In the genomic region with DNA sequence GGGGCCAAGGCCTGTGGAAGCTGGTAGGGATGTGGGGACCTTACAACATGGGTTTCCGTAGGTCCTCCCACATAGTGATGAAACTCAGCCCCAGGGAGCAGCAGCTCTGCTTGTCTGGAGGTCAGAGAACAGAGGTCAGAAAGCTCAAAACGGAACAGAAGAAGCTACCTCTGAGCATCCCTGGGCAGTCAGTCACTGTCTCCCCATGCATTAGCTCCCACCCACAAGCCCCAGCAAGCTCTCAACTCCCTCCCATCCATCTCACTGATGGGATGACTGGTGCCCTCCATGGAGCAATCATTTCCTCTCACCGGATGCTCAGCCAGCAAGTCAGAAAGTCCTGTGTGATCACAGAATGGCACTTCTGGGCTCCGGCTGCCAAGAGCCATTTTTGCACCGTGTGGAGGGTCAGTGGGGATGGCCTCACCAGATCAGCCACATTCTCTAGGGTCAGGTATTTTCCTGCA, we compare ENCODE assay signal across 9 cellular contexts. TPM values are rescaled to one million over a fixed set of nuclear protein-coding genes. Genes with fewer than 3 reads are reported as not detected.
DNase-seq lines count a peak whose midpoint lies in the region; ATAC-seq and TF ChIP-seq lines count a peak whose summit lies in the region.
"Had no signal": no experiment of that assay in that cellular context is flagged by ENCODE, and none has a peak within 500 bp of the region (broad histone marks: within the 10 kb centered on the region; RNA-seq: fewer than 3 reads in every experiment).

No MANE protein-coding gene starts in this region.

- H3K27ac Mint-ChIP-seq in CD8-positive, alpha-beta T cell: no peak overlapping the region

- DNase-seq in CD8-positive, alpha-beta T cell: no peak
- DNase-seq in NOMO-1 treated with dmso at 0.1 percent for 144 hours (lab: John Stamatoyannopoulos, UW; ENCODE audit: unreplicated experiment) (peak; percentile 7), dorsolateral prefrontal cortex (no peak), psoas muscle (no peak), NCI-H2029 (lab: John Stamatoyannopoulos, UW) (no peak), Ammon's horn (ENCODE audit: low spot score) (no peak), NCI-H345 (lab: John Stamatoyannopoulos, UW) (no peak)
- DNase-seq: NCI-H524 treated with DMSO at 0.1 percent for 48 hours had no signal

- H3K9me3 Mint-ChIP-seq in CD8-positive, alpha-beta T cell: no peaks in the 10 kb centered on the region

- WGBS in psoas muscle, 3 donors: 87 to 91% (median 87%) methylated on average over 5 of the region's 5 CpGs

- H3K27me3 ChIP-seq in CD8-positive, alpha-beta T cell (ENCODE audit: insufficient read depth, low read length): no peaks in the 10 kb centered on the region
- no peaks in the 10 kb centered on the region for H3K27me3 ChIP-seq in dorsolateral prefrontal cortex
- H3K27me3 ChIP-seq in psoas muscle (ENCODE audit: insufficient read depth in 3 of 3, low read length in 2 of 3): no peaks in the 10 kb centered on the region

- peaks cover 8% of the 10 kb centered on the region for H3K36me3 ChIP-seq in CD8-positive, alpha-beta T cell (ENCODE audit: insufficient read depth, low read length)
- peaks cover 0 to 36% of the 10 kb centered on the region in 2 donors for H3K36me3 ChIP-seq in psoas muscle (ENCODE audit: insufficient read depth in 1 of 2, low read depth in 1 of 2)

- peaks cover 31% of the 10 kb centered on the region for H3K4me1 ChIP-seq in CD8-positive, alpha-beta T cell (ENCODE audit: insufficient read depth, low read length)
- H3K4me1 ChIP-seq in psoas muscle: peaks cover 31% of the 10 kb centered on the region

- peaks cover 9% of the 10 kb centered on the region for H3K4me1 Mint-ChIP-seq in CD8-positive, alpha-beta T cell (ENCODE audit: low read depth)

- no peak overlapping the region for H3K27ac ChIP-seq in CD8-positive, alpha-beta T cell (ENCODE audit: low read depth, low read length)
- H3K27ac ChIP-seq in dorsolateral prefrontal cortex (peak overlapping the region in 48 of 59 donors; percentile 32 to 99 (median 94)), psoas muscle (no peak overlapping the region)

- H3K4me3 ChIP-seq in CD8-positive, alpha-beta T cell (ENCODE audit: low read depth, low read length): peak overlapping the region; percentile 89
- H3K4me3 ChIP-seq in dorsolateral prefrontal cortex (peak overlapping the region in 54 of 59 donors; percentile 52 to 98 (median 86)), psoas muscle (peak overlapping the region; percentile 80)

- ATAC-seq in CD8-positive, alpha-beta T cell: no peak
- no peak for ATAC-seq in psoas muscle
- ATAC-seq in GM19324 (IDR thresholded peaks at IDR 0.05; ENCODE audit: low FRiP score, unreplicated experiment): no peak

- POLR2A ChIA-PET in CD8-positive, alpha-beta T cell (lab: Charles Lee): interaction anchor here (0.7 to 3.5 kb wide), 5 partner anchors 13 to 86 kb away, joined by 3 to 45 read pairs (median 4); a partner anchor contains a TSS

- no peaks in the 10 kb centered on the region for H3K27me3 Mint-ChIP-seq in CD8-positive, alpha-beta T cell (ENCODE audit: low read depth)

- H3K4me3 Mint-ChIP-seq in CD8-positive, alpha-beta T cell: no peak overlapping the region

- no peak for TF ChIP-seq CTCF in CD8-positive, alpha-beta T cell (IDR thresholded peaks at IDR 0.05)
- TF ChIP-seq CTCF in dorsolateral prefrontal cortex (IDR thresholded peaks at IDR 0.05 in 54 of 56, conservative IDR thresholded peaks at IDR 0.05 in 2 of 56; ENCODE audit: low read depth in 1 of 56, partially characterized antibody in 56 of 56) (no peak), psoas muscle (IDR thresholded peaks at IDR 0.05) (no peak)

- intact Hi-C loops in CD8-positive, alpha-beta T cell (cut with DNase I, micrococcal nuclease): loop anchor here in 1 of 2 experiments (5.0 to 10.0 kb wide), 2 partner anchors 130 to 933 kb away; a partner anchor contains a TSS
- intact Hi-C loops in dorsolateral prefrontal cortex (cut with DNase I) (no loop called here), psoas muscle (cut with DNase I) (loop anchor here (5.0 to 10.0 kb wide), 3 partner anchors 65 to 383 kb away; a partner anchor contains a TSS)

- H3K36me3 Mint-ChIP-seq in CD8-positive, alpha-beta T cell: peaks cover 5% of the 10 kb centered on the region

- CTCF ChIA-PET in CD8-positive, alpha-beta T cell (lab: Charles Lee): interaction anchor here (0.5 to 2.7 kb wide), 9 partner anchors 13 to 239 kb away, joined by 3 to 30 read pairs (median 9); a partner anchor contains a TSS

- H3K9me3 ChIP-seq in CD8-positive, alpha-beta T cell (ENCODE audit: low read length): no peaks in the 10 kb centered on the region
- H3K9me3 ChIP-seq in psoas muscle: no peaks in the 10 kb centered on the region

RNA-seq across cellular contexts. Expression of a gene that starts 1.9 kb away (rescaled TPM):
- total RNA-seq in CD8-positive, alpha-beta T cell: 10 to 100 TPM; 31.1 to 34.8 TPM
- total RNA-seq in dorsolateral prefrontal cortex: 100 to 1,000 TPM in 118 of 120 experiments, 10 to 100 TPM in 2; 89.6 to 219 (median 142) TPM
- total RNA-seq in psoas muscle: 10 to 100 TPM; 28.0 to 50.2 (median 35.8) TPM
- 10 to 100 TPM; 11.8 to 30.0 (median 21.6) TPM for polyA plus RNA-seq in psoas muscle

RNA-seq across cellular contexts. Expression of a gene that starts 5.3 kb away (rescaled TPM):
- 100 to 1,000 TPM; 158 to 161 TPM for total RNA-seq in CD8-positive, alpha-beta T cell
- total RNA-seq in dorsolateral prefrontal cortex (100 to 1,000 TPM in 3 of 120 experiments, 10 to 100 TPM in 117; 45.6 to 116 (median 75.0) TPM), psoas muscle (100 to 1,000 TPM in 2 of 4 donors, 10 to 100 TPM in 2; 70.4 to 119 (median 99.5) TPM)
- polyA plus RNA-seq in psoas muscle: 10 to 100 TPM; 67.0 to 80.3 (median 67.1) TPM

RNA-seq across cellular contexts. Expression of a gene that starts 13.8 kb away (rescaled TPM):
- total RNA-seq in CD8-positive, alpha-beta T cell: 10 to 100 TPM; 26.6 to 31.6 TPM
- total RNA-seq in dorsolateral prefrontal cortex: 100 to 1,000 TPM in 20 of 120 experiments, 10 to 100 TPM in 100; 60.0 to 125 (median 89.3) TPM
- 10 to 100 TPM; 68.3 to 96.6 (median 84.3) TPM for total RNA-seq in psoas muscle
- 100 to 1,000 TPM in 2 of 3 donors, 10 to 100 TPM in 1; 75.8 to 173 (median 104) TPM for polyA plus RNA-seq in psoas muscle

RNA-seq across cellular contexts. Expression of a gene that starts 13.9 kb away (rescaled TPM):
- 10 to 100 TPM; 29.1 to 31.3 TPM for total RNA-seq in CD8-positive, alpha-beta T cell
- total RNA-seq in dorsolateral prefrontal cortex: 10 to 100 TPM; 17.7 to 34.3 (median 24.3) TPM
- total RNA-seq in psoas muscle: 10 to 100 TPM; 11.6 to 18.6 (median 15.5) TPM
- 10 to 100 TPM; 18.4 to 34.0 (median 26.1) TPM for polyA plus RNA-seq in psoas muscle

RNA-seq across cellular contexts. Expression of a gene that starts 38.3 kb away (rescaled TPM):
- 10 to 100 TPM; 11.1 TPM for total RNA-seq in CD8-positive, alpha-beta T cell
- total RNA-seq in dorsolateral prefrontal cortex (10 to 100 TPM in 101 of 120 experiments, 1 to 10 TPM in 19; 6.7 to 24.3 (median 11.9) TPM), psoas muscle (1 to 10 TPM; 3.2 to 7.2 (median 5.4) TPM)
- polyA plus RNA-seq in psoas muscle: 1 to 10 TPM in 2 of 3 donors, under 1 TPM in 1; 0.98 to 1.7 (median 1.1) TPM

Comparison
In these comparisons a context has a peak if more than half of its experiments do, and no peak if none do; other contexts are left out.
1. H3K27ac ChIP-seq: peak in dorsolateral prefrontal cortex (48 of 59); none in CD8-positive, alpha-beta T cell (single experiment) and psoas muscle (single experiment).
2. intact Hi-C loops: an anchor here in psoas muscle (5.0 to 10.0 kb wide); none called in dorsolateral prefrontal cortex.
3. Peak in every context shown above with its lines, with median percentiles within 50 percentile points of each other: H3K4me3 ChIP-seq.